Comparison of ENCODE assay signal across 20 cellular contexts in the genomic region with DNA sequence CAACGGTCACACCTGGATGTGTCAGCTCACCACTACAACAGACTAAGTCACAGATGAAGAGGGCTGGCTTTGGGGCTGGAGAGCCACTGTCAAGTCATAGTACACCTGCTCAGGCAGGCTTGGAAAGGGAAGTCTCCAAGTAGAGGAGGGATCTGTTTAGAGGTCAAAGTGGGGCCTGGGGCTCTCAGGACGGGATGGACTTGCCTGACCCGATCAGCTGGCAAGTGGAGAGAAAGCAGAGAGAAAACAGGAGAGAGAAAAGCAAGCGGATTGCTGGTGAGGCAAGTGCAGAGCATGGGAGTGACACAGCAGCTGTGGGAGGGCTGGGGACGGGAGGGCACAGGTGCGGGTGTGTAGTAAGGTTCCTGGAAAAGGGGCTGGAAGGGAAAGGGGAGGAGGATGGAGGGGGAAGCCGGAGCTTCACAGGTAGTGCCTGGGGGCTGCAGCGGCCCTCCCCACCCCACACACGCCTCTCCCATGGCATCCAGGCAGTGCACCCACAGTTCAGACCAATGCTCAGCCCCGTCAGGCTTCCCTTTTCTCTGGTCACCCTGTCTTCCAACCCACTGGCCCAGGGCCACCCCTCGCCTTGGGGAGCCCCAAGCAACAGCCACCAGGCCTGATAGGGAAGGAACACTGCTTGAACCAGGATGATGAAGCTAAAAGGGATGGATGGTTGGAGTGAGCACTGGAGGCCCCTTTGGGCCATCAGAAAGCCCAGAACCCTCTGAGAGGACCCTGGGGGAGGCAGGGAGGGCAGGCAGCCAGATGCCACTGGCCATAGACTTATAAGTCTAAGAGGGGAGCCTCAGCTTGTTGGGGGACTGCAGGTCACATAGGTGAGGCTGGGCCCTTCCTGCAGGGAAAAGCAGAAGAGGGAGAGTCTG. TPM values are rescaled to one million over a fixed set of nuclear protein-coding genes. Genes with fewer than 3 reads are reported as not detected.
DNase-seq lines count a peak whose midpoint lies in the region; ATAC-seq, FAIRE-seq and TF ChIP-seq lines count a peak whose summit lies in the region.
"Had no signal": no experiment of that assay in that cellular context is flagged by ENCODE, and none has a peak within 500 bp of the region (broad histone marks: within the 10 kb centered on the region; RNA-seq: fewer than 3 reads in every experiment).

No MANE protein-coding gene starts in this region.

- peaks cover 21% of the 10 kb centered on the region for H3K36me3 Mint-ChIP-seq in astrocyte (ENCODE audit: low read depth, unreplicated experiment)

- peaks cover 13% of the 10 kb centered on the region for H3K4me1 Mint-ChIP-seq in astrocyte (ENCODE audit: low read depth, unreplicated experiment)

- H3K79me2 ChIP-seq in KMS-11 (ENCODE audit: insufficient read depth, low read depth) (no peaks in the 10 kb centered on the region), astrocyte (ENCODE audit: insufficient read depth, low read length) (peaks cover 12% of the 10 kb centered on the region)
- H3K79me2 ChIP-seq: hepatocyte had no signal

- peak; percentile 48 for DNase-seq in activated CD8-positive, alpha-beta memory T cell treated with anti-CD3 and anti-CD28 coated beads, Interleukin-2, amount 50 U/mL, for 48 hours
- DNase-seq in activated CD8-positive, alpha-beta memory T cell treated with anti-CD3 and anti-CD28 coated beads, Interleukin-2, amount 50 U/mL, for 4 hours: no peak
- no peak for DNase-seq in astrocyte (ENCODE audit: low read depth)
- DNase-seq in spleen: peak; percentile 58
- DNase-seq in foreskin melanocyte: no peak
- DNase-seq in dedifferentiated amniotic fluid mesenchymal stem cell (ENCODE audit: extremely low spot score): no peak
- DNase-seq: activated T-cell treated with anti-CD3 and anti-CD28 coated beads, Interleukin-2, amount 50 U/mL, for 4 hours; cerebellar nuclear complex; mammary epithelial cell; naive B cell; NCI-H1436 treated with DMSO at 0.1 percent for 48 hours; NCI-H2171 had no signal

- H3K9me3 ChIP-seq in astrocyte (ENCODE audit: insufficient read depth, low read depth, low read length) (no peaks in the 10 kb centered on the region), spleen (peaks cover 0 to 4% (median 0%) of the 10 kb centered on the region in 8 donors)
- H3K9me3 ChIP-seq: Peyer's patch, thyroid gland had no signal

- H3K27ac ChIP-seq in KMS-11 (peak overlapping the region; percentile 3; the same call in 1 of the 2 replicates), astrocyte (ENCODE audit: low read depth, low read length) (no peak overlapping the region), spleen (peak overlapping the region in 3 of 8 donors; percentile 23 to 63 (median 61))
- H3K27ac ChIP-seq: hepatocyte, SK-N-MC, thyroid gland had no signal

- TF ChIP-seq CTCF in KMS-11 (conservative IDR thresholded peaks at IDR 0.05; ENCODE audit: low read depth, low read length) (no peak), astrocyte (IDR thresholded peaks at IDR 0.05; ENCODE audit: insufficient read depth, low read depth, low read length) (no peak), spleen (IDR thresholded peaks at IDR 0.05 in 8 of 11, conservative IDR thresholded peaks at IDR 0.05 in 3 of 11) (no peak)

- FAIRE-seq in astrocyte (lab: Jason Lieb, UNC): no peak
- FAIRE-seq: islet of Langerhans, small intestine had no signal

- 79 to 88% (median 84%) methylated on average over 11 of the region's 11 CpGs for WGBS in spleen, 5 donors

- ATAC-seq in GM21825 (IDR thresholded peaks at IDR 0.05; ENCODE audit: unreplicated experiment): no peak

- peaks cover 7% of the 10 kb centered on the region for H3K4me1 ChIP-seq in KMS-11 (ENCODE audit: low read depth, poor library complexity, severe bottlenecking)
- no peaks in the 10 kb centered on the region for H3K4me1 ChIP-seq in astrocyte (ENCODE audit: insufficient read depth, low read length)
- H3K4me1 ChIP-seq in spleen: peaks cover 0 to 18% (median 10%) of the 10 kb centered on the region in 6 donors
- H3K4me1 ChIP-seq: thyroid gland had no signal

- intact Hi-C loops in spleen (cut with DNase I; ENCODE audit: low total_unique reads): no loop called here

- H3K36me3 ChIP-seq in KMS-11 (ENCODE audit: insufficient read depth) (peaks cover 6% of the 10 kb centered on the region; the same call in 1 of the 2 replicates), astrocyte (ENCODE audit: insufficient read depth, low read length) (peaks cover 19% of the 10 kb centered on the region), spleen (peaks cover 0 to 45% (median 27%) of the 10 kb centered on the region in 6 donors)

- H2AFZ ChIP-seq in KMS-11 (ENCODE audit: low read depth) (no peak overlapping the region), astrocyte (ENCODE audit: low read depth, low read length) (no peak overlapping the region)
- H2AFZ ChIP-seq: hepatocyte had no signal

- H3K27ac Mint-ChIP-seq in astrocyte (ENCODE audit: unreplicated experiment): peak overlapping the region; percentile 54

- H3K4me3 ChIP-seq in KMS-11 (IDR thresholded peaks at IDR 0.05; ENCODE audit: insufficient read depth, low read depth, low read length) (no peak overlapping the region), astrocyte (ENCODE audit: insufficient read depth, low read depth, low read length) (no peak overlapping the region), spleen (no peak overlapping the region)
- H3K4me3 ChIP-seq: hepatocyte, SK-N-MC, thyroid gland had no signal

- H3K27me3 Mint-ChIP-seq in astrocyte (ENCODE audit: low read depth, unreplicated experiment): no peaks in the 10 kb centered on the region
- H3K27me3 Mint-ChIP-seq: naive B cell had no signal

- peak overlapping the region; percentile 2 for H3K4me3 Mint-ChIP-seq in astrocyte (ENCODE audit: unreplicated experiment)

- H3K27me3 ChIP-seq in KMS-11 (ENCODE audit: insufficient read depth, low read depth) (no peaks in the 10 kb centered on the region), astrocyte (ENCODE audit: insufficient read depth, low read length) (peaks cover 2% of the 10 kb centered on the region), spleen (replicated peaks in 1 of 7) (no peaks in the 10 kb centered on the region)
- H3K27me3 ChIP-seq: hepatocyte, Peyer's patch, thyroid gland had no signal

- no peak for TF ChIP-seq POLR2A in spleen (IDR thresholded peaks at IDR 0.05)

- H4K20me1 ChIP-seq in KMS-11 (ENCODE audit: insufficient read depth) (no peaks in the 10 kb centered on the region), astrocyte (ENCODE audit: insufficient read depth, low read length) (peaks cover 28% of the 10 kb centered on the region)

- H3K9me3 Mint-ChIP-seq in astrocyte (ENCODE audit: unreplicated experiment): no peaks in the 10 kb centered on the region
- H3K9me3 Mint-ChIP-seq: activated T-cell treated with anti-CD3 and anti-CD28 coated beads, Interleukin-2, amount 50 U/mL, for 4 hours had no signal

- H3K9ac ChIP-seq in KMS-11 (no peak overlapping the region), astrocyte (ENCODE audit: low read length) (no peak overlapping the region)

- H3K4me2 ChIP-seq in KMS-11 (no peak overlapping the region), astrocyte (ENCODE audit: low read length) (no peak overlapping the region)

RNA-seq across cellular contexts. Expression of a gene that starts 8.5 kb away (rescaled TPM):
- total RNA-seq in astrocyte: 1,513 and 1,663 TPM in 2 replicates
- total RNA-seq in spleen: 1,000 to 10,000 TPM; 1,089 to 1,741 (median 1,381) TPM
- 1,000 to 10,000 TPM; 7,074 to 9,274 (median 9,192) TPM for polyA plus RNA-seq in spleen

Comparison
In these comparisons a context has a peak if more than half of its experiments do, and no peak if none do; other contexts are left out.
1. DNase-seq: peak in activated CD8-positive, alpha-beta memory T cell treated with anti-CD3 and anti-CD28 coated beads, Interleukin-2, amount 50 U/mL, for 48 hours (single experiment) and spleen (single experiment); none in activated CD8-positive, alpha-beta memory T cell treated with anti-CD3 and anti-CD28 coated beads, Interleukin-2, amount 50 U/mL, for 4 hours (single experiment), astrocyte (single experiment), foreskin melanocyte (single experiment) and dedifferentiated amniotic fluid mesenchymal stem cell (single experiment).